20 cellular contexts compared by ENCODE assay signal in the genomic region with DNA sequence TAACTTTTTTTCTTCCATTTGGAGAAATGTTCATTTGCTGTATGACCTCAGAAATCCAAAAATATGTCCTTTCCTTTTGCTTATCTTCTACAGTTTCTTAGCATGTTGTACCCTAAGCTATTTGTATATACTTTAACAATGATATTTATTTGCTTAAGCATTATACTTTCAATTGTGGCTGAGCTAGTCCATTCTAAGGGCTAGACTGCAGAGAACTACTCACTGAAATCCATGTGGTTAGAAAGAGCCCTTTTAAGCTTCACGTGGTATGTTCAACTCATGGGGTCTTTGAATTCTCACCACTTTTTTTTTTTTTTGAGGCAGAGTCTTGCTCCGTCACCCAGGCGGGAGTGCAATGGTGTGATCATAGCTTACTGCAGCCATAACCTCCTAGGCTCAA.
DNase-seq lines count a peak whose midpoint lies in the region; ATAC-seq, FAIRE-seq and TF ChIP-seq lines count a peak whose summit lies in the region.
"Had no signal": no experiment of that assay in that cellular context is flagged by ENCODE, and none has a peak within 500 bp of the region (broad histone marks: within the 10 kb centered on the region; RNA-seq: fewer than 3 reads in every experiment).

No MANE protein-coding gene starts in this region.

- H2BK15ac ChIP-seq in IMR-90 (ENCODE audit: low read depth, low read length) (no peak overlapping the region), mesenchymal stem cell (ENCODE audit: low read depth, poor library complexity, severe bottlenecking) (no peak overlapping the region)

- no peaks in the 10 kb centered on the region for H3K9me3 ChIP-seq in A673 (ENCODE audit: low read depth, low read length, poor library complexity, severe bottlenecking)
- H3K9me3 ChIP-seq in IMR-90 (ENCODE audit: control insufficient read depth, insufficient read depth, low read length): no peaks in the 10 kb centered on the region
- no peaks in the 10 kb centered on the region for H3K9me3 ChIP-seq in astrocyte (ENCODE audit: insufficient read depth, low read depth, low read length)
- H3K9me3 ChIP-seq in mesenchymal stem cell (ENCODE audit: control insufficient read depth, low read length): no peaks in the 10 kb centered on the region
- H3K9me3 ChIP-seq: BLaER1 treated with 17β-estradiol and CSF1 and Interleukin-3, amounts not matched to agents 10 nM and 100 nM had no signal

- H3K14ac ChIP-seq in IMR-90 (replicated peaks; ENCODE audit: low read depth, low read length) (no peak overlapping the region), mesenchymal stem cell (ENCODE audit: low read length in 2 of 2) (no peak overlapping the region)

- no peak for TF ChIP-seq CTCF in A673 (conservative IDR thresholded peaks at IDR 0.05; ENCODE audit: low read depth, low read length)
- no peak for TF ChIP-seq CTCF in IMR-90 (conservative IDR thresholded peaks at IDR 0.05; ENCODE audit: low read depth, low read length)
- no peak for TF ChIP-seq CTCF in astrocyte (IDR thresholded peaks at IDR 0.05; ENCODE audit: insufficient read depth, low read depth, low read length)

- no peak overlapping the region for H2BK20ac ChIP-seq in IMR-90 (ENCODE audit: low read depth, low read length)

- H3K36me3 ChIP-seq in A673 (ENCODE audit: insufficient read depth, low read length, poor library complexity, severe bottlenecking): no peaks in the 10 kb centered on the region
- H3K36me3 ChIP-seq in IMR-90 (ENCODE audit: control insufficient read depth, insufficient read depth, low read length): peaks cover 2% of the 10 kb centered on the region; the same call in 1 of the 2 replicates
- H3K36me3 ChIP-seq in astrocyte (ENCODE audit: insufficient read depth, low read length): peaks cover 22% of the 10 kb centered on the region
- H3K36me3 ChIP-seq in mesenchymal stem cell (ENCODE audit: control insufficient read depth in 1 of 2, insufficient read depth in 2 of 2, low read depth in 1 of 2, low read length in 2 of 2): peaks cover 3 to 24% of the 10 kb centered on the region in 2 experiments
- H3K36me3 ChIP-seq: BLaER1 treated with 17β-estradiol and CSF1 and Interleukin-3, amounts not matched to agents 10 nM and 100 nM had no signal

- H4K5ac ChIP-seq in IMR-90 (ENCODE audit: low read depth, low read length): no peak overlapping the region

- peaks cover 89% of the 10 kb centered on the region for H3K79me2 ChIP-seq in astrocyte (ENCODE audit: insufficient read depth, low read length)

- CTCF ChIA-PET in A673 (lab: Charles Lee): no interaction called here
- CTCF ChIA-PET in IMR-90 (lab: Yijun Ruan, JAX): interaction anchor here (0.6 to 1.0 kb wide), 3 partner anchors 19 to 747 kb away, joined by 3 to 6 read pairs (median 4); no protein-coding TSS in a partner anchor

- no peak overlapping the region for H3K56ac ChIP-seq in IMR-90 (ENCODE audit: extremely low read depth, insufficient read depth, low read length)

- H4K20me1 ChIP-seq in IMR-90 (ENCODE audit: insufficient read depth, low read length) (peaks cover 65% of the 10 kb centered on the region; the same call in 1 of the 2 replicates), astrocyte (ENCODE audit: insufficient read depth, low read length) (peaks cover 28% of the 10 kb centered on the region)
- H4K20me1 ChIP-seq: BLaER1 treated with 17β-estradiol and CSF1 and Interleukin-3, amounts not matched to agents 10 nM and 100 nM had no signal

- intact Hi-C loops in A673 (cut with micrococcal nuclease; ENCODE audit: unreplicated experiment): no loop called here
- intact Hi-C loops in IMR-90 (cut with micrococcal nuclease): no loop called here

- dilution Hi-C loops in IMR-90 (cut with HindIII; ENCODE audit: low sequenced_read_pairs, unreplicated experiment): no loop called here

- peak overlapping the region; percentile 14; the same call in 1 of the 2 replicates for H3K4me2 ChIP-seq in IMR-90 (ENCODE audit: low read depth, low read length)
- H3K4me2 ChIP-seq in astrocyte (ENCODE audit: low read length): peak overlapping the region; percentile 52
- H3K4me2 ChIP-seq in mesenchymal stem cell (ENCODE audit: low read length, poor library complexity, severe bottlenecking): no peak overlapping the region
- H3K4me2 ChIP-seq: BLaER1 treated with 17β-estradiol and CSF1 and Interleukin-3, amounts not matched to agents 10 nM and 100 nM; KMS-11 had no signal

- H3K4me3 Mint-ChIP-seq in astrocyte (ENCODE audit: unreplicated experiment): no peak overlapping the region
- H3K4me3 Mint-ChIP-seq in natural killer cell treated with Interleukin-12 subunit alpha and Interleukin-12 subunit beta and Interleukin-15 and Interleukin-18, amount 100 ng/mL, for 72 hours: no peak overlapping the region
- H3K4me3 Mint-ChIP-seq: CD8-positive, alpha-beta memory T cell had no signal

- H3K27ac Mint-ChIP-seq in astrocyte (ENCODE audit: unreplicated experiment): peak overlapping the region; percentile 41
- H3K27ac Mint-ChIP-seq in natural killer cell treated with Interleukin-12 subunit alpha and Interleukin-12 subunit beta and Interleukin-15 and Interleukin-18, amount 100 ng/mL, for 72 hours: no peak overlapping the region
- H3K27ac Mint-ChIP-seq: CD8-positive, alpha-beta memory T cell had no signal

- H2BK5ac ChIP-seq in IMR-90 (ENCODE audit: low read depth, low read length, poor library complexity, severe bottlenecking): peak overlapping the region; percentile 69
- H2BK5ac ChIP-seq in mesenchymal stem cell (ENCODE audit: low read depth, low read length, poor library complexity, severe bottlenecking): no peak overlapping the region

- H2AK5ac ChIP-seq in IMR-90 (ENCODE audit: low read depth, low read length) (peak overlapping the region; percentile 29; the same call in 1 of the 2 replicates), mesenchymal stem cell (ENCODE audit: low read length, severe bottlenecking) (no peak overlapping the region)

- no peak overlapping the region for H4K91ac ChIP-seq in IMR-90 (ENCODE audit: insufficient read depth, low read depth, low read length)
- no peak overlapping the region for H4K91ac ChIP-seq in mesenchymal stem cell (ENCODE audit: low read length)

- H3K27ac ChIP-seq in A673 (ENCODE audit: low read depth, low read length, poor library complexity, severe bottlenecking): peak overlapping the region; percentile 26
- peak overlapping the region; percentile 61 for H3K27ac ChIP-seq in IMR-90 (ENCODE audit: insufficient read depth, low read length)
- peak overlapping the region; percentile 86 for H3K27ac ChIP-seq in astrocyte (ENCODE audit: low read depth, low read length)
- peak overlapping the region; percentile 36 for H3K27ac ChIP-seq in mesenchymal stem cell (ENCODE audit: low read length, poor library complexity, severe bottlenecking)
- H3K27ac ChIP-seq: BLaER1 treated with 17β-estradiol and CSF1 and Interleukin-3, amounts not matched to agents 10 nM and 100 nM; KMS-11 had no signal

- H2AFZ ChIP-seq in IMR-90 (replicated peaks; ENCODE audit: low read length, poor library complexity) (no peak overlapping the region), astrocyte (ENCODE audit: low read depth, low read length) (no peak overlapping the region), mesenchymal stem cell (ENCODE audit: low read depth, low read length) (no peak overlapping the region)

- no peaks in the 10 kb centered on the region for H3K27me3 Mint-ChIP-seq in astrocyte (ENCODE audit: low read depth, unreplicated experiment)
- peaks cover 5 to 6% of the 10 kb centered on the region in 2 donors for H3K27me3 Mint-ChIP-seq in natural killer cell treated with Interleukin-12 subunit alpha and Interleukin-12 subunit beta and Interleukin-15 and Interleukin-18, amount 100 ng/mL, for 72 hours

- no peaks in the 10 kb centered on the region for H3K27me3 ChIP-seq in A673 (replicated peaks; ENCODE audit: insufficient read depth, low read depth, low read length, poor library complexity)
- H3K27me3 ChIP-seq in IMR-90 (ENCODE audit: control insufficient read depth, insufficient read depth, low read length): no peaks in the 10 kb centered on the region
- H3K27me3 ChIP-seq in astrocyte (ENCODE audit: insufficient read depth, low read length): no peaks in the 10 kb centered on the region
- no peaks in the 10 kb centered on the region for H3K27me3 ChIP-seq in mesenchymal stem cell (ENCODE audit: control insufficient read depth in 1 of 2, insufficient read depth in 1 of 2, low read length in 2 of 2)
- H3K27me3 ChIP-seq: BLaER1 treated with 17β-estradiol and CSF1 and Interleukin-3, amounts not matched to agents 10 nM and 100 nM had no signal

- H3K18ac ChIP-seq in IMR-90 (ENCODE audit: low read depth, low read length): peak overlapping the region; percentile 33
- H3K18ac ChIP-seq in mesenchymal stem cell (ENCODE audit: low read depth in 1 of 2, low read length in 2 of 2): no peak overlapping the region

- no peaks in the 10 kb centered on the region for H3K9me3 Mint-ChIP-seq in astrocyte (ENCODE audit: unreplicated experiment)
- H3K9me3 Mint-ChIP-seq in natural killer cell treated with Interleukin-12 subunit alpha and Interleukin-12 subunit beta and Interleukin-15 and Interleukin-18, amount 100 ng/mL, for 72 hours: no peaks in the 10 kb centered on the region
- H3K9me3 Mint-ChIP-seq: CD8-positive, alpha-beta memory T cell had no signal

- H3K4me1 Mint-ChIP-seq in astrocyte (ENCODE audit: low read depth, unreplicated experiment): peaks cover 50% of the 10 kb centered on the region
- no peaks in the 10 kb centered on the region for H3K4me1 Mint-ChIP-seq in natural killer cell treated with Interleukin-12 subunit alpha and Interleukin-12 subunit beta and Interleukin-15 and Interleukin-18, amount 100 ng/mL, for 72 hours (ENCODE audit: low read depth in 2 of 2)
- H3K4me1 Mint-ChIP-seq: CD8-positive, alpha-beta memory T cell had no signal

- H3K23ac ChIP-seq in IMR-90 (ENCODE audit: low read depth, low read length) (no peak overlapping the region), mesenchymal stem cell (ENCODE audit: low read length in 2 of 2) (no peak overlapping the region)

- peaks cover 4% of the 10 kb centered on the region for H3K36me3 Mint-ChIP-seq in astrocyte (ENCODE audit: low read depth, unreplicated experiment)
- H3K36me3 Mint-ChIP-seq in natural killer cell treated with Interleukin-12 subunit alpha and Interleukin-12 subunit beta and Interleukin-15 and Interleukin-18, amount 100 ng/mL, for 72 hours: no peaks in the 10 kb centered on the region
- H3K36me3 Mint-ChIP-seq: CD8-positive, alpha-beta memory T cell had no signal

- BruUV-seq in A673 (replicated peaks; lab: Mats Ljungman, UMichigan): no TSS peak
- no TSS peak for BruUV-seq in IMR-90 (replicated peaks; lab: Mats Ljungman, UMichigan)

- POLR2A ChIA-PET in A673 (lab: Charles Lee; ENCODE audit: low non-redundant PET) (no interaction called here), IMR-90 (lab: Charles Lee; ENCODE audit: unreplicated experiment) (no interaction called here)

- no peak for TF ChIP-seq RAD21 in IMR-90 (IDR thresholded peaks at IDR 0.05; ENCODE audit: low read length)

- H3K4ac ChIP-seq in IMR-90 (ENCODE audit: low read depth, low read length) (peak overlapping the region; percentile 55; the same call in 1 of the 2 replicates), mesenchymal stem cell (ENCODE audit: low read depth in 1 of 2, low read length in 2 of 2) (no peak overlapping the region)

- no peak overlapping the region for H2BK12ac ChIP-seq in mesenchymal stem cell (ENCODE audit: low read length in 2 of 2)

- H2BK120ac ChIP-seq in IMR-90 (ENCODE audit: low read depth, low read length): 0 out of 2 replicates have a peak overlapping the region, but pooled peaks have one; percentile 35
- H2BK120ac ChIP-seq in mesenchymal stem cell (ENCODE audit: low read depth, low read length): no peak overlapping the region

- no peak overlapping the region for H3K4me3 ChIP-seq in A673 (ENCODE audit: low read depth, low read length, poor library complexity, severe bottlenecking)
- H3K4me3 ChIP-seq in IMR-90 (ENCODE audit: insufficient read depth, low read depth, low read length): no peak overlapping the region
- no peak overlapping the region for H3K4me3 ChIP-seq in astrocyte (ENCODE audit: insufficient read depth, low read depth, low read length)
- H3K4me3 ChIP-seq in mesenchymal stem cell (ENCODE audit: insufficient read depth in 1 of 2, low read depth in 1 of 2, low read length in 2 of 2): no peak overlapping the region
- H3K4me3 ChIP-seq: BLaER1 treated with 17β-estradiol and CSF1 and Interleukin-3, amounts not matched to agents 10 nM and 100 nM had no signal

- no peak for FAIRE-seq in astrocyte (lab: Jason Lieb, UNC)
- FAIRE-seq: HepG2 had no signal

- peaks cover 73% of the 10 kb centered on the region for H3K4me1 ChIP-seq in A673 (ENCODE audit: insufficient read depth, low read length, poor library complexity, severe bottlenecking)
- H3K4me1 ChIP-seq in IMR-90 (ENCODE audit: control insufficient read depth, insufficient read depth, low read length): peaks cover 26% of the 10 kb centered on the region
- H3K4me1 ChIP-seq in astrocyte (ENCODE audit: insufficient read depth, low read length): peaks cover 33% of the 10 kb centered on the region
- peaks cover 9% of the 10 kb centered on the region for H3K4me1 ChIP-seq in mesenchymal stem cell (ENCODE audit: control insufficient read depth, insufficient read depth, low read depth, low read length)
- H3K4me1 ChIP-seq: BLaER1 treated with 17β-estradiol and CSF1 and Interleukin-3, amounts not matched to agents 10 nM and 100 nM had no signal

- no peak overlapping the region for H2AK9ac ChIP-seq in IMR-90 (replicated peaks; ENCODE audit: low read depth, low read length, poor library complexity)

- no CpG with 5 or more reads among the region's 3 CpGs for WGBS in IMR-90 (ENCODE audit: extremely low coverage in 2 of 2, insufficient read length in 1 of 2), 2 experiments
- 92% methylated on average over 3 of the region's 3 CpGs for WGBS in mesenchymal stem cell

- H4K8ac ChIP-seq in IMR-90 (ENCODE audit: low read depth in 2 of 2, low read length in 2 of 2) (no peak overlapping the region), mesenchymal stem cell (ENCODE audit: low read length) (no peak overlapping the region)

- H3K9me1 ChIP-seq in IMR-90 (ENCODE audit: insufficient read depth, low read length): peaks cover 33% of the 10 kb centered on the region

- peak; percentile 71 for ATAC-seq in IMR-90 (ENCODE audit: low read depth)
- no peak for ATAC-seq in natural killer cell treated with Interleukin-12 subunit alpha and Interleukin-12 subunit beta and Interleukin-15 and Interleukin-18, amount 100 ng/mL, for 72 hours
- ATAC-seq: HepG2 had no signal

- H3K79me1 ChIP-seq in IMR-90 (ENCODE audit: low read depth in 1 of 2, low read length in 2 of 2) (peaks cover 18 to 72% of the 10 kb centered on the region in 2 experiments), mesenchymal stem cell (replicated peaks; ENCODE audit: low read length, poor library complexity, severe bottlenecking) (peaks cover 1% of the 10 kb centered on the region)

- DNase-seq in A673 (ENCODE audit: low spot score): no peak
- peak; percentile 81 for DNase-seq in IMR-90
- no peak for DNase-seq in astrocyte (ENCODE audit: low read depth)
- no peak for DNase-seq in mesenchymal stem cell
- no peak for DNase-seq in activated CD8-positive, alpha-beta memory T cell treated with anti-CD3 and anti-CD28 coated beads, Interleukin-2, amount 50 U/mL, for 48 hours
- no peak for DNase-seq in NCI-H1417 treated with DMSO at 0.1 percent for 48 hours (lab: John Stamatoyannopoulos, UW)
- no peak for DNase-seq in DMS153 treated with DMSO at 0.1 percent for 48 hours (lab: John Stamatoyannopoulos, UW; ENCODE audit: unreplicated experiment)
- DNase-seq in natural killer cell treated with Interleukin-12 subunit alpha and Interleukin-12 subunit beta and Interleukin-15 and Interleukin-18, amount 100 ng/mL, for 72 hours (ENCODE audit: low spot score): no peak
- DNase-seq: CD8-positive, alpha-beta memory T cell; DND-41; HCEC 1CT; NCI-H1092; NCI-H1694; NCI-H2107; NCI-H2227 treated with DMSO at 0.1 percent for 48 hours; NCI-H524; RPMI8226 had no signal

- TF ChIP-seq POLR2A in IMR-90 (IDR thresholded peaks at IDR 0.05; ENCODE audit: low read depth, low read length): no peak

- H3K9ac ChIP-seq in IMR-90 (ENCODE audit: low read depth, low read length) (no peak overlapping the region), astrocyte (ENCODE audit: low read length) (peak overlapping the region; percentile 65), mesenchymal stem cell (ENCODE audit: low read length) (peak overlapping the region; percentile 87)
- H3K9ac ChIP-seq: BLaER1 treated with 17β-estradiol and CSF1 and Interleukin-3, amounts not matched to agents 10 nM and 100 nM; KMS-11 had no signal

- in situ Hi-C loops in IMR-90 (cut with MboI; ENCODE audit: low sequenced_read_pairs): no loop called here

Comparison
In these comparisons a context has a peak if more than half of its experiments do, and no peak if none do; other contexts are left out.
1. H3K27ac ChIP-seq: peak in every context shown above with its lines; median percentile 86 in astrocyte; 61 in IMR-90; 36 in mesenchymal stem cell; 26 in A673.